Comparison of ENCODE assay signal across 10 cellular contexts in the genomic region with DNA sequence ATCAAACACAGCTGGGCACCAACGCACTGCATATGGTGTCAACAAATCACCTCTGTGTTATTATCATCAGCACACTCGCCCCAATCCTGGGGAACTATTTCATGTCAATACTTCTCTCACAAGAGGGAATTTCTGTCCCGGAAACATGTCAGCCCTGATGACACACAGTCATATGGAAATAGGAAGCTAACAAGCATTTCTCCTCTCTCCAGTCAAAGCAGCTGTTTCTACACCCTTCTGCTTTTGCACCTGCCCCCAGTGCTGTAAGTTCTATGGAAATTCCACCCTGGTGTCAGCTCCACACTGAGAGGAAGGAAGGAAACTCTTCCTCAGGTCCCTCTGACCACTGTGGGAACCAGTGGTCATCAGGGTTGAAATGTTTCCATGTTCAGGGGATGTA.
DNase-seq lines count a peak whose midpoint lies in the region; ATAC-seq lines count a peak whose summit lies in the region.
"Had no signal": no experiment of that assay in that cellular context is flagged by ENCODE, and none has a peak within 500 bp of the region (broad histone marks: within the 10 kb centered on the region; RNA-seq: fewer than 3 reads in every experiment).

No MANE protein-coding gene starts in this region.

- DNase-seq in DMS53 (lab: John Stamatoyannopoulos, UW): peak; percentile 51
- DNase-seq in DMS53 treated with DMSO at 0.1 percent for 48 hours (lab: John Stamatoyannopoulos, UW; ENCODE audit: unreplicated experiment): no peak
- peak; percentile 28 for DNase-seq in NCI-H526 treated with DMSO at 0.1 percent for 48 hours (lab: John Stamatoyannopoulos, UW)
- no peak for DNase-seq in sciatic nerve (ENCODE audit: low spot score)
- DNase-seq in DMS 273 (lab: John Stamatoyannopoulos, UW; ENCODE audit: unreplicated experiment): no peak
- no peak for DNase-seq in NCI-H2029 (lab: John Stamatoyannopoulos, UW)
- no peak for DNase-seq in D341Med (ENCODE audit: low spot score)
- DNase-seq: 8988T, uterus had no signal

- intact Hi-C loops in sciatic nerve (cut with DNase I): no loop called here

- ATAC-seq in HG02973 (IDR thresholded peaks at IDR 0.05; ENCODE audit: unreplicated experiment): peak; percentile 42
- ATAC-seq in sciatic nerve: peak; percentile 43

Comparison
In these comparisons a context has a peak if more than half of its experiments do, and no peak if none do; other contexts are left out.
1. DNase-seq: peak in DMS53 (single experiment) and NCI-H526 treated with DMSO at 0.1 percent for 48 hours (single experiment); none in DMS53 treated with DMSO at 0.1 percent for 48 hours (single experiment), sciatic nerve (single experiment), DMS 273 (single experiment), NCI-H2029 (single experiment) and D341Med (single experiment).